ENCODE assay signal across 9 cellular contexts in the genomic region with DNA sequence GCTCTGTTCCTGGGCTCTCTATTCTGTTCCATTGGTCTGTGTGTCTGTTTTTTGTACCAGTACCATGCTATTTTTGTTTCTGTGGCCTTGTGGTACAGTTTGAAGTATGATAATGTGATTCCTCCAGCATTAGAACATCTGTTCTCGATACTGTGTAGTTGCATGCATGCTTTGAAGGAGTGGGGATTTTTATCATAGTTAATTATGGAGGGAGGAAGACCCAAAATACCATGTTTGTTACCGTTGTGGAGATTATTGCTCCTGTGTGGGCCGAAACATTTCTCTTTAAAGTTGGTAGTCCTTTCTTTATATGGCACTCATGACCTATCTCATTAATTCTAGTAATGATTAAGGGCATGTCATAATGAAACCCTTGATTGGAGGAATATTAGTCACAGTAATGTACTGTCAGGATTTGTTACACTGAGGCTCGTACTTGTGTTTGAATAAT.
A peak's percentile ranks its signal among the peaks of the same experiment; 100 is the strongest.
DNase-seq lines count a peak whose midpoint lies in the region; ATAC-seq and TF ChIP-seq lines count a peak whose summit lies in the region.
"Had no signal": no experiment of that assay in that cellular context is flagged by ENCODE, and none has a peak within 500 bp of the region (broad histone marks: within the 10 kb centered on the region; RNA-seq: fewer than 3 reads in every experiment).

No MANE protein-coding gene starts in this region.

- H3K4me1 ChIP-seq in hepatocyte (ENCODE audit: insufficient read depth): no peaks in the 10 kb centered on the region

- H3K4me2 ChIP-seq in hepatocyte: no peak overlapping the region

- no peaks in the 10 kb centered on the region for H3K79me2 ChIP-seq in hepatocyte

- H3K4me1 Mint-ChIP-seq in activated naive CD8-positive, alpha-beta T cell treated with anti-CD3 and anti-CD28 coated beads, Interleukin-2, amount 50 U/mL, for 24 hours: peaks cover 12% of the 10 kb centered on the region

- no peaks in the 10 kb centered on the region for H3K9me3 ChIP-seq in hepatocyte (ENCODE audit: low read depth)

- H3K27ac Mint-ChIP-seq in activated naive CD8-positive, alpha-beta T cell treated with anti-CD3 and anti-CD28 coated beads, Interleukin-2, amount 50 U/mL, for 24 hours: peak overlapping the region; percentile 10

- H3K27me3 ChIP-seq in hepatocyte: no peaks in the 10 kb centered on the region

- no peak overlapping the region for H3K4me3 ChIP-seq in hepatocyte

- no peaks in the 10 kb centered on the region for H3K36me3 ChIP-seq in hepatocyte (replicated peaks; ENCODE audit: insufficient read depth, low read depth)

- no peaks in the 10 kb centered on the region for H3K9me2 ChIP-seq in hepatocyte (replicated peaks; ENCODE audit: insufficient read depth)

- DNase-seq in Ammon's horn (ENCODE audit: low spot score) (peak; percentile 14), NCI-H345 treated with DMSO at 0.1 percent for 48 hours (lab: John Stamatoyannopoulos, UW; ENCODE audit: unreplicated experiment) (no peak), COLO668 (lab: John Stamatoyannopoulos, UW; ENCODE audit: unreplicated experiment) (no peak), hepatocyte (ENCODE audit: low spot score) (no peak), NCI-H82 treated with DMSO at 0.1 percent for 48 hours (lab: John Stamatoyannopoulos, UW; ENCODE audit: unreplicated experiment) (no peak)
- no peak for DNase-seq in activated naive CD8-positive, alpha-beta T cell treated with anti-CD3 and anti-CD28 coated beads, Interleukin-2, amount 50 U/mL, for 24 hours
- DNase-seq: Calu3 had no signal

- H3K36me3 Mint-ChIP-seq in activated naive CD8-positive, alpha-beta T cell treated with anti-CD3 and anti-CD28 coated beads, Interleukin-2, amount 50 U/mL, for 24 hours (ENCODE audit: low read depth): peaks cover 44% of the 10 kb centered on the region

- ATAC-seq in GM18909 (IDR thresholded peaks at IDR 0.05; ENCODE audit: poor library complexity, unreplicated experiment): peak; percentile 94
- ATAC-seq in HG02973 (IDR thresholded peaks at IDR 0.05; ENCODE audit: unreplicated experiment): peak; percentile 95
- peak; percentile 91 for ATAC-seq in activated naive CD8-positive, alpha-beta T cell treated with anti-CD3 and anti-CD28 coated beads, Interleukin-2, amount 50 U/mL, for 24 hours

- H4K20me1 ChIP-seq in hepatocyte (ENCODE audit: insufficient read depth, poor library complexity, severe bottlenecking): no peaks in the 10 kb centered on the region

- H3K27me3 Mint-ChIP-seq in activated naive CD8-positive, alpha-beta T cell treated with anti-CD3 and anti-CD28 coated beads, Interleukin-2, amount 50 U/mL, for 24 hours: no peaks in the 10 kb centered on the region

- WGBS in hepatocyte (ENCODE audit: low lambda C conversion rate, missing lambda C conversion rate): 70% methylated on average over 4 of the region's 4 CpGs

- peak overlapping the region; percentile 24 for H3K4me3 Mint-ChIP-seq in activated naive CD8-positive, alpha-beta T cell treated with anti-CD3 and anti-CD28 coated beads, Interleukin-2, amount 50 U/mL, for 24 hours

- H2AFZ ChIP-seq in hepatocyte: no peak overlapping the region

- TF ChIP-seq CTCF in hepatocyte (IDR thresholded peaks at IDR 0.05; ENCODE audit: poor library complexity): no peak

- no peaks in the 10 kb centered on the region for H3K9me3 Mint-ChIP-seq in activated naive CD8-positive, alpha-beta T cell treated with anti-CD3 and anti-CD28 coated beads, Interleukin-2, amount 50 U/mL, for 24 hours

- no peak overlapping the region for H3K27ac ChIP-seq in hepatocyte
